In the genomic region with DNA sequence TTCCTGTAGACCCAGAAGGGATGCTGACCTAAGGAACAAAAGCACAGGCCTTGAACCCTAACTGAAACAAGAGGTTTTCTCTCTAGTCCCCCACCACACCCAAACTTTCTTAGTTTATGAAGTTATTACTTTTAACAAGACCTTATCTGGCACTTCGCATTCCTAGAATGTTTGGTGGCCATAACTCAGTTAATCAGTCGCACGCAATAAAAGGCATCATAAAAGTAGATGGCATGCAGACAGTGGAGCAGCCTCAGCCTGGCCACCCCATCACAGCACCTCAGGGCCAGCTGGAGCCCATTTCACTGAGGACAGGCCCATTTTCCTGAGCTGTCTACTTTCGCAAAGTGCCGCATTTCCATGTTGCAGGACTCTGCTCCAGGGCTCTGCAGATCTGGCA, we compare ENCODE assay signal across 22 cellular contexts.
"Had no signal": no experiment of that assay in that cellular context is flagged by ENCODE, and none has a peak within 500 bp of the region (broad histone marks: within the 10 kb centered on the region; RNA-seq: fewer than 3 reads in every experiment).

No MANE protein-coding gene starts in this region.

- H3K9me3 Mint-ChIP-seq: stimulated activated naive CD8-positive, alpha-beta T cell treated with anti-CD3 and anti-CD28 coated beads, Interleukin-15, amount 100 ng/mL, for 72 hours had no signal

- H3K4me3 Mint-ChIP-seq: natural killer cell treated with Interleukin-12 subunit alpha and Interleukin-12 subunit beta and Interleukin-15 and Interleukin-18, amount 100 ng/mL, for 72 hours; neural crest cell; stimulated activated naive CD8-positive, alpha-beta T cell treated with anti-CD3 and anti-CD28 coated beads, Interleukin-15, amount 100 ng/mL, for 72 hours; type B pancreatic cell had no signal

- H3K27ac ChIP-seq: dorsolateral prefrontal cortex, lower lobe of right lung, neutrophil, pancreas, right lobe of liver, suprapubic skin had no signal

- H3K4me2 ChIP-seq: smooth muscle cell had no signal

- H3K4me1 ChIP-seq: lower lobe of right lung, right lobe of liver had no signal

- H3K27me3 ChIP-seq: dorsolateral prefrontal cortex, pancreas, right lobe of liver had no signal

- DNase-seq: cerebellar nuclear complex; dorsolateral prefrontal cortex; effector CD4-positive, alpha-beta T cell; head of caudate nucleus; kidney; left ventricle myocardium superior; lower lobe of right lung; pancreas; right lobe of liver; stimulated activated CD4-positive, alpha-beta T cell treated with anti-CD3 and anti-CD28 coated beads, Interleukin-12 subunit alpha, Interleukin-12 subunit beta, amount 100 ng/mL, for 4 hours; stimulated activated CD4-positive, alpha-beta T cell treated with anti-CD3 and anti-CD28 coated beads, Interleukin-1b, Interleukin-23, amount 100 ng/mL, for 48 hours; stimulated activated CD4-positive, alpha-beta T cell treated with anti-CD3 and anti-CD28 coated beads, Interleukin-4, amount 100 ng/mL, for 1 hour; stimulated activated CD8-positive, alpha-beta memory T cell treated with anti-CD3 and anti-CD28 coated beads, Interleukin-4, amount 100 ng/mL, for 48 hours; stimulated activated naive CD4-positive, alpha-beta T cell; stimulated activated naive CD8-positive, alpha-beta T cell treated with anti-CD3 and anti-CD28 coated beads, Interleukin-15, amount 100 ng/mL, for 72 hours had no signal

- H3K4me1 Mint-ChIP-seq: stimulated activated naive CD8-positive, alpha-beta T cell treated with anti-CD3 and anti-CD28 coated beads, Interleukin-15, amount 100 ng/mL, for 72 hours had no signal

- H3K4me3 ChIP-seq: dorsolateral prefrontal cortex, lower lobe of right lung, pancreas, right lobe of liver, smooth muscle cell, suprapubic skin had no signal

- H3K27ac Mint-ChIP-seq: natural killer cell treated with Interleukin-12 subunit alpha and Interleukin-12 subunit beta and Interleukin-15 and Interleukin-18, amount 100 ng/mL, for 72 hours; progenitor cell of endocrine pancreas; stimulated activated naive CD8-positive, alpha-beta T cell treated with anti-CD3 and anti-CD28 coated beads, Interleukin-15, amount 100 ng/mL, for 72 hours; type B pancreatic cell had no signal

- H3K9me3 ChIP-seq: lower lobe of right lung, neutrophil, pancreas, right lobe of liver, suprapubic skin had no signal

- ATAC-seq: left ventricle myocardium superior; natural killer cell treated with Interleukin-12 subunit alpha and Interleukin-12 subunit beta and Interleukin-15 and Interleukin-18, amount 100 ng/mL, for 72 hours; right lobe of liver; stimulated activated naive CD8-positive, alpha-beta T cell treated with anti-CD3 and anti-CD28 coated beads, Interleukin-15, amount 100 ng/mL, for 72 hours had no signal

- H3K36me3 ChIP-seq: lower lobe of right lung, neutrophil, pancreas, right lobe of liver, suprapubic skin had no signal

- H3K36me3 Mint-ChIP-seq: natural killer cell treated with Interleukin-12 subunit alpha and Interleukin-12 subunit beta and Interleukin-15 and Interleukin-18, amount 100 ng/mL, for 72 hours; type B pancreatic cell had no signal
